25 cellular contexts compared by ENCODE assay signal in the genomic region with DNA sequence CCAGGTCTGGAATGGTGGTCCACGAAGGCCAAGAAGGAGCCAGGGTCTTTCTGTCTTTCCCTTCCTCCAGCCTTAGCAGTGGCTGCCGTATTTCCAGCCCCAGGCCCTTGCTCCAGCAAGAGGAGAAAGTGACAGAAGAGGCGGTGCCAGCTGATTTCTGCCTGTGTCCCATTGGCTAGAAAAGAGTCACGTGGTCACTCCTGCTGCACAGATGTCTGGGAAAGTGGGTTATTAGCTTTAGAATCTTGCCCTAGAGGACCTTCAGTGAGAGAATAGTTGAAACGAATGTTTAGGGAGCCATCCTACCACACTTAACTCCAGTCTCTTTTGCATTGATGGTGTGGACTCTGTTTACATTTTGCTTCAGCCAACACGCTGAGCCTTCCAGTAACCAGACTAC.
DNase-seq lines count a peak whose midpoint lies in the region; ATAC-seq and TF ChIP-seq lines count a peak whose summit lies in the region.
"Had no signal": no experiment of that assay in that cellular context is flagged by ENCODE, and none has a peak within 500 bp of the region (broad histone marks: within the 10 kb centered on the region; RNA-seq: fewer than 3 reads in every experiment).

No MANE protein-coding gene starts in this region.

- H3K9me3 Mint-ChIP-seq in WTC11 (no peaks in the 10 kb centered on the region), neural progenitor cell (peaks cover 5% of the 10 kb centered on the region)
- H3K9me3 Mint-ChIP-seq: GM23338 had no signal

- no peak overlapping the region for H3K4me2 ChIP-seq in Karpas-422 (ENCODE audit: low read depth, low read length, poor library complexity, severe bottlenecking)
- no peak overlapping the region for H3K4me2 ChIP-seq in neural progenitor cell
- H3K4me2 ChIP-seq: GM23338, SK-N-SH had no signal

- H3K36me3 Mint-ChIP-seq in WTC11 (no peaks in the 10 kb centered on the region), neural progenitor cell (no peaks in the 10 kb centered on the region)
- H3K36me3 Mint-ChIP-seq: CD8-positive, alpha-beta memory T cell had no signal

- CTCF ChIA-PET in WTC11 (lab: Charles Lee), result no interaction called here

- no peak for ATAC-seq in WTC11
- ATAC-seq: GM23338, Panc1, T-helper 17 cell had no signal

- H3K4me1 ChIP-seq in Karpas-422 (ENCODE audit: low read length) (no peaks in the 10 kb centered on the region), neural progenitor cell (peaks cover 4% of the 10 kb centered on the region)
- H3K4me1 ChIP-seq: HAP-1 had no signal

- H3K4me3 ChIP-seq in Karpas-422 (ENCODE audit: low read length) (no peak overlapping the region), neural progenitor cell (no peak overlapping the region)
- H3K4me3 ChIP-seq: GM23338, HAP-1 had no signal

- no peak overlapping the region for H3K27ac Mint-ChIP-seq in WTC11
- no peak overlapping the region for H3K27ac Mint-ChIP-seq in neural progenitor cell
- H3K27ac Mint-ChIP-seq: GM23338, T-helper 17 cell had no signal

- no peak overlapping the region for H3K4me3 Mint-ChIP-seq in WTC11
- no peak overlapping the region for H3K4me3 Mint-ChIP-seq in neural progenitor cell
- H3K4me3 Mint-ChIP-seq: CD8-positive, alpha-beta memory T cell; GM23338; T-helper 17 cell had no signal

- TF ChIP-seq CTCF in WTC11 (IDR thresholded peaks at IDR 0.05), result no peak
- TF ChIP-seq CTCF in neural progenitor cell (IDR thresholded peaks at IDR 0.05), result no peak

- H3K27me3 Mint-ChIP-seq in WTC11 (ENCODE audit: low read depth) (no peaks in the 10 kb centered on the region), neural progenitor cell (ENCODE audit: insufficient read depth, low read depth) (peaks cover 6% of the 10 kb centered on the region)
- H3K27me3 Mint-ChIP-seq: T-helper 17 cell had no signal

- H3K27ac ChIP-seq in Karpas-422 (ENCODE audit: low read length), result no peak overlapping the region
- H3K27ac ChIP-seq in neural progenitor cell, result no peak overlapping the region
- H3K27ac ChIP-seq: C4-2B had no signal

- no peaks in the 10 kb centered on the region for H4K20me1 ChIP-seq in Karpas-422 (ENCODE audit: insufficient read depth, low read depth, low read length)
- H4K20me1 ChIP-seq in neural progenitor cell (ENCODE audit: low read depth), result no peaks in the 10 kb centered on the region

- H3K4me1 Mint-ChIP-seq in WTC11 (no peaks in the 10 kb centered on the region), neural progenitor cell (no peaks in the 10 kb centered on the region)
- H3K4me1 Mint-ChIP-seq: GM23338, T-helper 17 cell had no signal

- no peaks in the 10 kb centered on the region for H3F3A ChIP-seq in neural progenitor cell (ENCODE audit: low read depth)

- H3K27me3 ChIP-seq in Karpas-422 (ENCODE audit: low read length) (no peaks in the 10 kb centered on the region), neural progenitor cell (no peaks in the 10 kb centered on the region)

- intact Hi-C loops in posterior vena cava (cut with DNase I), result no loop called here

- H3K36me3 ChIP-seq in Karpas-422 (ENCODE audit: insufficient read depth, low read length), result no peaks in the 10 kb centered on the region
- H3K36me3 ChIP-seq in neural progenitor cell, result no peaks in the 10 kb centered on the region
- H3K36me3 ChIP-seq: HAP-1 had no signal

- no peak overlapping the region for H3K9ac ChIP-seq in Karpas-422 (ENCODE audit: low read length)
- H3K9ac ChIP-seq in neural progenitor cell, result no peak overlapping the region
- H3K9ac ChIP-seq: SK-N-SH had no signal

- H3K79me2 ChIP-seq in Karpas-422 (ENCODE audit: low read length) (no peaks in the 10 kb centered on the region), neural progenitor cell (ENCODE audit: low read depth) (no peaks in the 10 kb centered on the region)

- DNase-seq in ELF-1 (ENCODE audit: low read depth, low spot score) (peak; percentile 37), Karpas-422 (peak; percentile 55), WTC11 (ENCODE audit: low spot score) (no peak), posterior vena cava (ENCODE audit: low spot score) (peak; percentile 8), neural progenitor cell (ENCODE audit: low spot score) (no peak), H4 (ENCODE audit: low spot score) (no peak), EL (no peak)
- DNase-seq: Calu3; CD8-positive, alpha-beta memory T cell; DND-41; MV-4-11; NCI-H1105; NCI-H146; NCI-H1930; NCI-H2107; NCI-H446 treated with DMSO at 0.1 percent for 48 hours; NCI-H526 treated with DMSO at 0.1 percent for 48 hours; SHP77 treated with DMSO at 0.1 percent for 48 hours; SK-N-SH; SW 1271; T-helper 17 cell had no signal

- POLR2A ChIA-PET in WTC11 (lab: Charles Lee), result interaction anchor here (0.5 kb wide), 1 partner anchor 677 kb away, joined by 4 read pairs; no protein-coding TSS in a partner anchor

- H2AFZ ChIP-seq in Karpas-422 (ENCODE audit: low read length), result no peak overlapping the region
- H2AFZ ChIP-seq in neural progenitor cell (replicated peaks), result no peak overlapping the region
- H2AFZ ChIP-seq: GM23338 had no signal

- no peaks in the 10 kb centered on the region for H3K9me3 ChIP-seq in Karpas-422 (ENCODE audit: low read length)
- no peaks in the 10 kb centered on the region for H3K9me3 ChIP-seq in neural progenitor cell (ENCODE audit: low read depth)
- H3K9me3 ChIP-seq: HAP-1, SK-N-SH had no signal

- H3K9me2 ChIP-seq in Karpas-422 (replicated peaks; ENCODE audit: insufficient read depth, low read length), result no peaks in the 10 kb centered on the region
- H3K9me2 ChIP-seq: SK-N-SH had no signal

TF ChIP-seq in WTC11, 78 proteins besides CTCF, POLR2A, EP300 and RAD21:
- TF ChIP-seq, protein P1, sequence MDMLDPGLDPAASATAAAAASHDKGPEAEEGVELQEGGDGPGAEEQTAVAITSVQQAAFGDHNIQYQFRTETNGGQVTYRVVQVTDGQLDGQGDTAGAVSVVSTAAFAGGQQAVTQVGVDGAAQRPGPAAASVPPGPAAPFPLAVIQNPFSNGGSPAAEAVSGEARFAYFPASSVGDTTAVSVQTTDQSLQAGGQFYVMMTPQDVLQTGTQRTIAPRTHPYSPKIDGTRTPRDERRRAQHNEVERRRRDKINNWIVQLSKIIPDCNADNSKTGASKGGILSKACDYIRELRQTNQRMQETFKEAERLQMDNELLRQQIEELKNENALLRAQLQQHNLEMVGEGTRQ (CRISPR knock-in tag; IDR thresholded peaks at IDR 0.05), result peak; percentile 43; the same call in 1 of the 2 replicates
- TF ChIP-seq NFATC4 (CRISPR knock-in tag; IDR thresholded peaks at IDR 0.05) (no peak), ZBTB21 (CRISPR knock-in tag; IDR thresholded peaks at IDR 0.05; ENCODE audit: borderline replicate concordance) (no peak)

Comparison
In these comparisons a context has a peak if more than half of its experiments do, and no peak if none do; other contexts are left out.
1. DNase-seq: peak in ELF-1 (single experiment), Karpas-422 (single experiment) and posterior vena cava (single experiment); none in WTC11 (single experiment), neural progenitor cell (single experiment), H4 (single experiment) and EL (single experiment).